In genomic region chr9:135552698-135553161, GRCh38 we compare ENCODE assay signal across 1 cellular context.
TF ChIP-seq lines count a peak whose summit lies in the region.

No MANE protein-coding gene starts in this region.

TF ChIP-seq in GM23338, 12 proteins besides CTCF, POLR2A, EP300 and RAD21 (continued from another document):
- TF ChIP-seq, protein P1, sequence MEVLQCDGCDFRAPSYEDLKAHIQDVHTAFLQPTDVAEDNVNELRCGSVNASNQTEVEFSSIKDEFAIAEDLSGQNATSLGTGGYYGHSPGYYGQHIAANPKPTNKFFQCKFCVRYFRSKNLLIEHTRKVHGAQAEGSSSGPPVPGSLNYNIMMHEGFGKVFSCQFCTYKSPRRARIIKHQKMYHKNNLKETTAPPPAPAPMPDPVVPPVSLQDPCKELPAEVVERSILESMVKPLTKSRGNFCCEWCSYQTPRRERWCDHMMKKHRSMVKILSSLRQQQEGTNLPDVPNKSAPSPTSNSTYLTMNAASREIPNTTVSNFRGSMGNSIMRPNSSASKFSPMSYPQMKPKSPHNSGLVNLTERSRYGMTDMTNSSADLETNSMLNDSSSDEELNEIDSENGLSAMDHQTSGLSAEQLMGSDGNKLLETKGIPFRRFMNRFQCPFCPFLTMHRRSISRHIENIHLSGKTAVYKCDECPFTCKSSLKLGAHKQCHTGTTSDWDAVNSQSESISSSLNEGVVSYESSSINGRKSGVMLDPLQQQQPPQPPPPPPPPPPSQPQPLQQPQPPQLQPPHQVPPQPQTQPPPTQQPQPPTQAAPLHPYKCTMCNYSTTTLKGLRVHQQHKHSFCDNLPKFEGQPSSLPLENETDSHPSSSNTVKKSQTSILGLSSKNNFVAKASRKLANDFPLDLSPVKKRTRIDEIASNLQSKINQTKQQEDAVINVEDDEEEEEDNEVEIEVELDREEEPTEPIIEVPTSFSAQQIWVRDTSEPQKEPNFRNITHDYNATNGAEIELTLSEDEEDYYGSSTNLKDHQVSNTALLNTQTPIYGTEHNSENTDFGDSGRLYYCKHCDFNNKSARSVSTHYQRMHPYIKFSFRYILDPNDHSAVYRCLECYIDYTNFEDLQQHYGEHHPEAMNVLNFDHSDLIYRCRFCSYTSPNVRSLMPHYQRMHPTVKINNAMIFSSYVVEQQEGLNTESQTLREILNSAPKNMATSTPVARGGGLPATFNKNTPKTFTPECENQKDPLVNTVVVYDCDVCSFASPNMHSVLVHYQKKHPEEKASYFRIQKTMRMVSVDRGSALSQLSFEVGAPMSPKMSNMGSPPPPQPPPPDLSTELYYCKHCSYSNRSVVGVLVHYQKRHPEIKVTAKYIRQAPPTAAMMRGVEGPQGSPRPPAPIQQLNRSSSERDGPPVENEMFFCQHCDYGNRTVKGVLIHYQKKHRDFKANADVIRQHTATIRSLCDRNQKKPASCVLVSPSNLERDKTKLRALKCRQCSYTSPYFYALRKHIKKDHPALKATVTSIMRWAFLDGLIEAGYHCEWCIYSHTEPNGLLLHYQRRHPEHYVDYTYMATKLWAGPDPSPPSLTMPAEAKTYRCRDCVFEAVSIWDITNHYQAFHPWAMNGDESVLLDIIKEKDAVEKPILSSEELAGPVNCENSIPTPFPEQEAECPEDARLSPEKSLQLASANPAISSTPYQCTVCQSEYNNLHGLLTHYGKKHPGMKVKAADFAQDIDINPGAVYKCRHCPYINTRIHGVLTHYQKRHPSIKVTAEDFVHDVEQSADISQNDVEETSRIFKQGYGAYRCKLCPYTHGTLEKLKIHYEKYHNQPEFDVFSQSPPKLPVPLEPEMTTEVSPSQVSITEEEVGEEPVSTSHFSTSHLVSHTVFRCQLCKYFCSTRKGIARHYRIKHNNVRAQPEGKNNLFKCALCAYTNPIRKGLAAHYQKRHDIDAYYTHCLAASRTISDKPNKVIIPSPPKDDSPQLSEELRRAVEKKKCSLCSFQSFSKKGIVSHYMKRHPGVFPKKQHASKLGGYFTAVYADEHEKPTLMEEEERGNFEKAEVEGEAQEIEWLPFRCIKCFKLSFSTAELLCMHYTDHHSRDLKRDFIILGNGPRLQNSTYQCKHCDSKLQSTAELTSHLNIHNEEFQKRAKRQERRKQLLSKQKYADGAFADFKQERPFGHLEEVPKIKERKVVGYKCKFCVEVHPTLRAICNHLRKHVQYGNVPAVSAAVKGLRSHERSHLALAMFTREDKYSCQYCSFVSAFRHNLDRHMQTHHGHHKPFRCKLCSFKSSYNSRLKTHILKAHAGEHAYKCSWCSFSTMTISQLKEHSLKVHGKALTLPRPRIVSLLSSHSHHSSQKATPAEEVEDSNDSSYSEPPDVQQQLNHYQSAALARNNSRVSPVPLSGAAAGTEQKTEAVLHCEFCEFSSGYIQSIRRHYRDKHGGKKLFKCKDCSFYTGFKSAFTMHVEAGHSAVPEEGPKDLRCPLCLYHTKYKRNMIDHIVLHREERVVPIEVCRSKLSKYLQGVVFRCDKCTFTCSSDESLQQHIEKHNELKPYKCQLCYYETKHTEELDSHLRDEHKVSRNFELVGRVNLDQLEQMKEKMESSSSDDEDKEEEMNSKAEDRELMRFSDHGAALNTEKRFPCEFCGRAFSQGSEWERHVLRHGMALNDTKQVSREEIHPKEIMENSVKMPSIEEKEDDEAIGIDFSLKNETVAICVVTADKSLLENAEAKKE (CRISPR knock-in tag; IDR thresholded peaks at IDR 0.05), result no peak
- TF ChIP-seq, protein P2, sequence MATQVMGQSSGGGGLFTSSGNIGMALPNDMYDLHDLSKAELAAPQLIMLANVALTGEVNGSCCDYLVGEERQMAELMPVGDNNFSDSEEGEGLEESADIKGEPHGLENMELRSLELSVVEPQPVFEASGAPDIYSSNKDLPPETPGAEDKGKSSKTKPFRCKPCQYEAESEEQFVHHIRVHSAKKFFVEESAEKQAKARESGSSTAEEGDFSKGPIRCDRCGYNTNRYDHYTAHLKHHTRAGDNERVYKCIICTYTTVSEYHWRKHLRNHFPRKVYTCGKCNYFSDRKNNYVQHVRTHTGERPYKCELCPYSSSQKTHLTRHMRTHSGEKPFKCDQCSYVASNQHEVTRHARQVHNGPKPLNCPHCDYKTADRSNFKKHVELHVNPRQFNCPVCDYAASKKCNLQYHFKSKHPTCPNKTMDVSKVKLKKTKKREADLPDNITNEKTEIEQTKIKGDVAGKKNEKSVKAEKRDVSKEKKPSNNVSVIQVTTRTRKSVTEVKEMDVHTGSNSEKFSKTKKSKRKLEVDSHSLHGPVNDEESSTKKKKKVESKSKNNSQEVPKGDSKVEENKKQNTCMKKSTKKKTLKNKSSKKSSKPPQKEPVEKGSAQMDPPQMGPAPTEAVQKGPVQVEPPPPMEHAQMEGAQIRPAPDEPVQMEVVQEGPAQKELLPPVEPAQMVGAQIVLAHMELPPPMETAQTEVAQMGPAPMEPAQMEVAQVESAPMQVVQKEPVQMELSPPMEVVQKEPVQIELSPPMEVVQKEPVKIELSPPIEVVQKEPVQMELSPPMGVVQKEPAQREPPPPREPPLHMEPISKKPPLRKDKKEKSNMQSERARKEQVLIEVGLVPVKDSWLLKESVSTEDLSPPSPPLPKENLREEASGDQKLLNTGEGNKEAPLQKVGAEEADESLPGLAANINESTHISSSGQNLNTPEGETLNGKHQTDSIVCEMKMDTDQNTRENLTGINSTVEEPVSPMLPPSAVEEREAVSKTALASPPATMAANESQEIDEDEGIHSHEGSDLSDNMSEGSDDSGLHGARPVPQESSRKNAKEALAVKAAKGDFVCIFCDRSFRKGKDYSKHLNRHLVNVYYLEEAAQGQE (IDR thresholded peaks at IDR 0.05; ENCODE audit: unreplicated experiment), result no peak
- no peak for TF ChIP-seq ETS1 (IDR thresholded peaks at IDR 0.05)
- TF ChIP-seq CREB1 (CRISPR knock-in tag; IDR thresholded peaks at IDR 0.05; ENCODE audit: low read depth), result no peak
